Comparison of ENCODE assay signal across 22 cellular contexts in genomic region chr17:79888009-79888540, GRCh38.
"Had no signal": no experiment of that assay in that cellular context is flagged by ENCODE, and none has a peak within 500 bp of the region (broad histone marks: within the 10 kb centered on the region; RNA-seq: fewer than 3 reads in every experiment).

No MANE protein-coding gene starts in this region.

- ATAC-seq: Panc1, PC-3, SK-N-SH treated with all-trans-retinoic acid at 6 μM for 48 hours had no signal

- H3K27ac ChIP-seq: HL-60, RWPE1, SJCRH30 had no signal

- H3K9me3 ChIP-seq: SJCRH30 had no signal

- DNase-seq: KBM-7, NCI-H1092, NCI-H1105 treated with DMSO at 0.1 percent for 48 hours, NCI-H1417 treated with DMSO at 0.1 percent for 48 hours, NCI-H146, NCI-H1694 treated with DMSO at 0.1 percent for 48 hours, NCI-H1930, NCI-H2081 treated with DMSO at 0.1 percent for 48 hours, NCI-H2171, NCI-H226, NCI-H446, NCI-H510A, NCI-H524 treated with DMSO at 0.1 percent for 48 hours, NCI-H69, NCI-H774, PC-3, SHP77 treated with DMSO at 0.1 percent for 48 hours, SJCRH30 had no signal

- H3K36me3 ChIP-seq: SJCRH30 had no signal

- H3K4me1 ChIP-seq: SJCRH30 had no signal

- H3K4me3 ChIP-seq: SJCRH30 had no signal
